1 cellular context compared by ENCODE assay signal in genomic region chr3:136906725-136907124, GRCh38.
TF ChIP-seq lines count a peak whose summit lies in the region.

No MANE protein-coding gene starts in this region.

TF ChIP-seq in HepG2, 621 proteins besides CTCF, POLR2A, EP300 and RAD21:
- TF ChIP-seq FLYWCH1 (CRISPR knock-in tag; IDR thresholded peaks at IDR 0.05) (no peak), SIN3A (IDR thresholded peaks at IDR 0.05; ENCODE audit: borderline replicate concordance, low read depth, low read length) (no peak), ZNF281 (CRISPR knock-in tag; IDR thresholded peaks at IDR 0.05; ENCODE audit: borderline replicate concordance) (no peak), MAF1 (CRISPR knock-in tag; IDR thresholded peaks at IDR 0.05; ENCODE audit: borderline replicate concordance) (no peak), ZNF460 (CRISPR knock-in tag; IDR thresholded peaks at IDR 0.05; ENCODE audit: borderline replicate concordance) (no peak), ZNF530 (CRISPR knock-in tag; IDR thresholded peaks at IDR 0.05; ENCODE audit: low read depth) (no peak), TGIF2 (CRISPR knock-in tag; IDR thresholded peaks at IDR 0.05) (no peak), ZNF652 (CRISPR knock-in tag; IDR thresholded peaks at IDR 0.05; ENCODE audit: borderline replicate concordance, low read depth) (no peak), NFATC3 (CRISPR knock-in tag; IDR thresholded peaks at IDR 0.05) (no peak), ZNF710 (CRISPR knock-in tag; IDR thresholded peaks at IDR 0.05; ENCODE audit: borderline replicate concordance) (no peak), THRA (CRISPR knock-in tag; IDR thresholded peaks at IDR 0.05; ENCODE audit: borderline replicate concordance) (no peak), BCL3 (CRISPR knock-in tag; IDR thresholded peaks at IDR 0.05) (no peak), ZNF503 (CRISPR knock-in tag; IDR thresholded peaks at IDR 0.05) (no peak), HMG20B (CRISPR knock-in tag; conservative IDR thresholded peaks at IDR 0.05) (no peak)
TF ChIP-seq in HepG2: peak in this region for 0.
